8 cellular contexts compared by ENCODE assay signal in the genomic region with DNA sequence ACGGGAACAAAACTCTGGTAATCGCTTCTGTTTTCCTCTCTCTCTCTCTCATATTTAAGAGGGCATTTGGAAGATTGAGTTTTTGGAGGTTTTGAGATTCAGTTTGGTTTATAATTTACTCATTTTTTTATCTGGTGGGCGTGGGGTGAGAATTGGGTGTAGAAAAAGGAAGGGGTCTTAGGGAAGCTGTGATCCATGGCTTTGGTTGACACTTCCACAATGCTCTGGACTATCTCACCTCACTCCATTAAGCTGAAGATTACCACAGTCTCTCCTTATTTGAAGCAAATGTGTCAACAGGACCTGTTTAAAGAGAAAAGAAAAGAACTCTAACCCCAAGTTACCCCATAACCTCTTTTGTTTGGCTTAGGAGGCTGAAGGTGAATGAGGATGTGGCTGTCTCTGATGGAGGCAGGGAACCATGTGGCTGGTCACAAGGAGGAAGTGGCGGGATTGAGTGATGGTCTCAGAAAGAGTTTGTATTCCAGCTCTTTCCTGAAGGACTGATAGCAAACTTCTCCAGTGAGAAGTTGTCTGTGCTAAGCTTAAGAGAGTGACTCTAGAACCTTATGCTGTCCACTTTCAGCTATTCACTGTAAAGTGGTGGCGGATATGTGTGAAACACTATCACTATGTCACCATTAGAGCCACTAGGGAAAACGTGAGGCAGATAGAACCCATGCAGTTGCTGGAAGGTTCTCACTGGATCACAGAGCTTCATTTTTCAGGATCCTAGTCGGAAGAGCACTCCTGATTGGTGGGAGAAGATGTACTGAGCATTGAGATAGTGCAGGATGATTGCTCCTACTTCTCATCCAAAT. TPM values are rescaled to one million over a fixed set of nuclear protein-coding genes. Genes with fewer than 3 reads are reported as not detected.
A peak's percentile ranks its signal among the peaks of the same experiment; 100 is the strongest.
DNase-seq lines count a peak whose midpoint lies in the region; ATAC-seq and TF ChIP-seq lines count a peak whose summit lies in the region.

No MANE protein-coding gene starts in this region.

- no peak for ATAC-seq in GM21515 (IDR thresholded peaks at IDR 0.05; ENCODE audit: unreplicated experiment)

- no peak overlapping the region for H2BK5ac ChIP-seq in mesenchymal stem cell (ENCODE audit: low read depth, low read length, poor library complexity, severe bottlenecking)

- CTCF ChIA-PET in activated CD4-positive, alpha-beta T cell treated with anti-CD3 and anti-CD28 coated beads, Interleukin-2, amount 10 ng/mL, durations not matched to agents 7 days and 5 days (lab: Charles Lee) = no interaction called here

- H3K14ac ChIP-seq in mesenchymal stem cell (ENCODE audit: low read length in 2 of 2) = no peak overlapping the region

- POLR2A ChIA-PET in activated CD4-positive, alpha-beta T cell treated with anti-CD3 and anti-CD28 coated beads, Interleukin-2, amount 10 ng/mL, durations not matched to agents 7 days and 5 days (lab: Charles Lee) = no interaction called here

- H3K4me3 Mint-ChIP-seq in activated CD4-positive, alpha-beta T cell treated with anti-CD3 and anti-CD28 coated beads, Interleukin-2, amount 10 ng/mL, durations not matched to agents 7 days and 5 days = peak overlapping the region; percentile 51

- peaks cover 0 to 15% of the 10 kb centered on the region in 2 donors for H3K27me3 ChIP-seq in breast epithelium
- peaks cover 0 to 5% of the 10 kb centered on the region in 2 experiments for H3K27me3 ChIP-seq in mesenchymal stem cell (ENCODE audit: control insufficient read depth in 1 of 2, insufficient read depth in 1 of 2, low read length in 2 of 2)

- no peaks in the 10 kb centered on the region for H3K79me1 ChIP-seq in mesenchymal stem cell (replicated peaks; ENCODE audit: low read length, poor library complexity, severe bottlenecking)

- H4K91ac ChIP-seq in mesenchymal stem cell (ENCODE audit: low read length) = no peak overlapping the region

- no peaks in the 10 kb centered on the region for H3K36me3 Mint-ChIP-seq in activated CD4-positive, alpha-beta T cell treated with anti-CD3 and anti-CD28 coated beads, Interleukin-2, amount 10 ng/mL, durations not matched to agents 7 days and 5 days (ENCODE audit: low read depth)

- no peaks in the 10 kb centered on the region for H3K9me3 Mint-ChIP-seq in activated CD4-positive, alpha-beta T cell treated with anti-CD3 and anti-CD28 coated beads, Interleukin-2, amount 10 ng/mL, durations not matched to agents 7 days and 5 days

- H3K27ac Mint-ChIP-seq in activated CD4-positive, alpha-beta T cell treated with anti-CD3 and anti-CD28 coated beads, Interleukin-2, amount 10 ng/mL, durations not matched to agents 7 days and 5 days = no peak overlapping the region

- peak overlapping the region; percentile 88 for H2AFZ ChIP-seq in mesenchymal stem cell (ENCODE audit: low read depth, low read length)

- no peak for TF ChIP-seq POLR2A in breast epithelium (IDR thresholded peaks at IDR 0.05)

- H3K18ac ChIP-seq in mesenchymal stem cell (ENCODE audit: low read depth in 1 of 2, low read length in 2 of 2) = peak overlapping the region; percentile 97 to 98

- no peak overlapping the region for H3K27ac ChIP-seq in breast epithelium
- no peak overlapping the region for H3K27ac ChIP-seq in mesenchymal stem cell (ENCODE audit: low read length, poor library complexity, severe bottlenecking)

- H3K4ac ChIP-seq in mesenchymal stem cell (ENCODE audit: low read depth in 1 of 2, low read length in 2 of 2) = peak overlapping the region; percentile 13 to 20

- H3K4me3 ChIP-seq in breast epithelium (peak overlapping the region; percentile 51 to 74 (median 58)), mesenchymal stem cell (ENCODE audit: insufficient read depth in 1 of 2, low read depth in 1 of 2, low read length in 2 of 2) (peak overlapping the region; percentile 85)

- peak overlapping the region; percentile 19 for H2BK120ac ChIP-seq in mesenchymal stem cell (ENCODE audit: low read depth, low read length)

- peaks cover 41% of the 10 kb centered on the region for H3K27me3 Mint-ChIP-seq in activated CD4-positive, alpha-beta T cell treated with anti-CD3 and anti-CD28 coated beads, Interleukin-2, amount 10 ng/mL, durations not matched to agents 7 days and 5 days

- no peak overlapping the region for H4K8ac ChIP-seq in mesenchymal stem cell (ENCODE audit: low read length)

- peaks cover 13% of the 10 kb centered on the region for H3K4me1 Mint-ChIP-seq in activated CD4-positive, alpha-beta T cell treated with anti-CD3 and anti-CD28 coated beads, Interleukin-2, amount 10 ng/mL, durations not matched to agents 7 days and 5 days

- intact Hi-C loops in breast epithelium (cut with DNase I; ENCODE audit: low total_unique reads) = no loop called here

- peak overlapping the region; percentile 84 for H3K9ac ChIP-seq in mesenchymal stem cell (ENCODE audit: low read length)

- H3K23ac ChIP-seq in mesenchymal stem cell (ENCODE audit: low read length in 2 of 2) = no peak overlapping the region

- no peak overlapping the region for H2AK5ac ChIP-seq in mesenchymal stem cell (ENCODE audit: low read length, severe bottlenecking)

- TF ChIP-seq CTCF in breast epithelium (IDR thresholded peaks at IDR 0.05) = no peak

- DNase-seq in activated CD4-positive, alpha-beta T cell treated with anti-CD3 and anti-CD28 coated beads, Interleukin-2, amount 10 ng/mL, durations not matched to agents 7 days and 5 days = no peak
- no peak for DNase-seq in activated CD4-positive, alpha-beta T cell treated with anti-CD3 and anti-CD28 coated beads, Interleukin-2, amount 50 U/mL, for 4 hours
- DNase-seq in NCI-H69 (lab: John Stamatoyannopoulos, UW) (peak; percentile 5), breast epithelium (ENCODE audit: low spot score in 2 of 2) (no peak), mesenchymal stem cell (peak; percentile 85), NCI-H1105 treated with DMSO at 0.1 percent for 48 hours (lab: John Stamatoyannopoulos, UW) (no peak), NCI-H2029 treated with DMSO at 0.1 percent for 48 hours (lab: John Stamatoyannopoulos, UW) (no peak)

- H2BK15ac ChIP-seq in mesenchymal stem cell (ENCODE audit: low read depth, poor library complexity, severe bottlenecking) = no peak overlapping the region

- peak overlapping the region in 1 of 2 experiments; percentile 18 for H2BK12ac ChIP-seq in mesenchymal stem cell (ENCODE audit: low read length in 2 of 2)

- H3K9me3 ChIP-seq in breast epithelium (no peaks in the 10 kb centered on the region), mesenchymal stem cell (ENCODE audit: control insufficient read depth, low read length) (no peaks in the 10 kb centered on the region)

- peak overlapping the region; percentile 99 for H3K4me2 ChIP-seq in mesenchymal stem cell (ENCODE audit: low read length, poor library complexity, severe bottlenecking)

- WGBS in mesenchymal stem cell = 39% methylated on average over 6 of the region's 7 CpGs

- no peaks in the 10 kb centered on the region for H3K36me3 ChIP-seq in breast epithelium
- peaks cover 0 to 3% of the 10 kb centered on the region in 2 experiments for H3K36me3 ChIP-seq in mesenchymal stem cell (ENCODE audit: control insufficient read depth in 1 of 2, insufficient read depth in 2 of 2, low read depth in 1 of 2, low read length in 2 of 2)

- H3K4me1 ChIP-seq in breast epithelium = no peaks in the 10 kb centered on the region
- H3K4me1 ChIP-seq in mesenchymal stem cell (ENCODE audit: control insufficient read depth, insufficient read depth, low read depth, low read length) = peaks cover 8% of the 10 kb centered on the region

RNA-seq across cellular contexts. Expression of a gene that starts 0.9 kb away (rescaled TPM):
- not detected for total RNA-seq in activated CD4-positive, alpha-beta T cell treated with anti-CD3 and anti-CD28 coated beads, Interleukin-2, amount 10 ng/mL, durations not matched to agents 7 days and 5 days
- total RNA-seq in breast epithelium = under 1 TPM; under 0.01 to 0.29 (median 0.16) TPM
- 16.5 TPM for polyA plus RNA-seq in mesenchymal stem cell (2013, experiment 1 of 2)
- 16.6 TPM for polyA plus RNA-seq in mesenchymal stem cell (2013, experiment 2 of 2)

Comparison
In these comparisons a context has a peak if more than half of its experiments do, and no peak if none do; other contexts are left out.
1. DNase-seq: peak in NCI-H69 (single experiment) and mesenchymal stem cell (single experiment); none in activated CD4-positive, alpha-beta T cell treated with anti-CD3 and anti-CD28 coated beads, Interleukin-2, amount 10 ng/mL, durations not matched to agents 7 days and 5 days (single experiment), activated CD4-positive, alpha-beta T cell treated with anti-CD3 and anti-CD28 coated beads, Interleukin-2, amount 50 U/mL, for 4 hours (0 of 2), breast epithelium (0 of 2), NCI-H1105 treated with DMSO at 0.1 percent for 48 hours (single experiment) and NCI-H2029 treated with DMSO at 0.1 percent for 48 hours (single experiment).